In genomic region chr2:68487773-68488355, GRCh38 we compare ENCODE assay signal across 8 cellular contexts. TPM values are rescaled to one million over a fixed set of nuclear protein-coding genes. Genes with fewer than 3 reads are reported as not detected.
A peak's percentile ranks its signal among the peaks of the same experiment; 100 is the strongest.
DNase-seq lines count a peak whose midpoint lies in the region; ATAC-seq and TF ChIP-seq lines count a peak whose summit lies in the region.

No MANE protein-coding gene starts in this region.

- WGBS in transverse colon (ENCODE audit: low coverage in 1 of 2), 2 donors = 48 to 57% methylated on average over 3 of the region's 3 CpGs

- TF ChIP-seq EP300 in transverse colon (IDR thresholded peaks at IDR 0.05; ENCODE audit: low read depth) = no peak

- H3K9me3 ChIP-seq in RWPE2 (ENCODE audit: severe bottlenecking) (no peaks in the 10 kb centered on the region), transverse colon (no peaks in the 10 kb centered on the region)

- ATAC-seq in RWPE2 (ENCODE audit: low read depth) = no peak
- no peak for ATAC-seq in HG03520 (IDR thresholded peaks at IDR 0.05; ENCODE audit: unreplicated experiment)
- no peak for ATAC-seq in GM21619 (IDR thresholded peaks at IDR 0.05; ENCODE audit: unreplicated experiment)

- H3K4me1 ChIP-seq in RWPE2 (ENCODE audit: insufficient read depth, poor library complexity, severe bottlenecking) = no peaks in the 10 kb centered on the region
- H3K4me1 ChIP-seq in transverse colon = no peaks in the 10 kb centered on the region

- H3K36me3 ChIP-seq in RWPE2 (ENCODE audit: low read depth) (no peaks in the 10 kb centered on the region), transverse colon (no peaks in the 10 kb centered on the region)

- in situ Hi-C loops in transverse colon (cut with MboI; ENCODE audit: low pct_ligation_motif_present in 1 of 4, low pct_unique_long_range_greater_than_20kb in 1 of 4, low sequenced_read_pairs in 3 of 4) = loop anchor here (10.0 to 25.0 kb wide), 3 partner anchors 249 to 437 kb away; partner anchors contain the start of gene ARHGAP25 (in 2 of the 4)

- H3K27me3 ChIP-seq in RWPE2 (ENCODE audit: insufficient read depth, poor library complexity, severe bottlenecking) (no peaks in the 10 kb centered on the region), transverse colon (no peaks in the 10 kb centered on the region)

- TF ChIP-seq POLR2A in transverse colon (IDR thresholded peaks at IDR 0.05) = no peak

- peak; percentile 19 for DNase-seq in H4 (ENCODE audit: low spot score)
- DNase-seq in RWPE2 (ENCODE audit: low spot score) = no peak
- DNase-seq in fibroblast of the aortic adventitia (ENCODE audit: low read depth) = peak; percentile 49
- DNase-seq in transverse colon = no peak
- DNase-seq in activated naive CD4-positive, alpha-beta T cell treated with anti-CD3 and anti-CD28 coated beads, Interleukin-2, amount 50 U/mL, for 16 hours = no peak

- no peak overlapping the region for H3K27ac ChIP-seq in C4-2B
- no peak overlapping the region for H3K27ac ChIP-seq in RWPE2 (ENCODE audit: poor library complexity, severe bottlenecking)
- H3K27ac ChIP-seq in transverse colon = no peak overlapping the region

- TF ChIP-seq CTCF in C4-2B (conservative IDR thresholded peaks at IDR 0.05) = peak; percentile 47
- peak; percentile 73 for TF ChIP-seq CTCF in RWPE2 (IDR thresholded peaks at IDR 0.05; ENCODE audit: poor library complexity, severe bottlenecking)
- peak; percentile 45 for TF ChIP-seq CTCF in fibroblast of the aortic adventitia (IDR thresholded peaks at IDR 0.05; ENCODE audit: insufficient read depth, low read length)
- peak; percentile 33 to 58 (median 47) for TF ChIP-seq CTCF in transverse colon (IDR thresholded peaks at IDR 0.05)

- H3K4me3 ChIP-seq in RWPE2 (ENCODE audit: severe bottlenecking) (no peak overlapping the region), fibroblast of the aortic adventitia (ENCODE audit: low read depth, low read length) (no peak overlapping the region), transverse colon (no peak overlapping the region)

- intact Hi-C loops in transverse colon (cut with DNase I; ENCODE audit: low total_unique reads) = no loop called here

RNA-seq across cellular contexts. Expression of gene APLF, which starts 20.5 kb away (rescaled TPM):
- 2.1 and 2.8 TPM in 2 replicates for total RNA-seq in H4 (2014; rRNA removed; shearing (Covaris generic))
- total RNA-seq in fibroblast of the aortic adventitia (ENCODE audit: low replicate concordance) (4.3 and 6.8 TPM in 2 replicates), transverse colon (10 to 100 TPM in 2 of 4 donors, 1 to 10 TPM in 2; 2.9 to 28.5 (median 8.1) TPM)

RNA-seq across cellular contexts. Expression of gene FBXO48, which starts 20.8 kb away (rescaled TPM):
- total RNA-seq in H4 (2014; rRNA removed; shearing (Covaris generic)) = 0.31 and 0.72 TPM in 2 replicates
- total RNA-seq in fibroblast of the aortic adventitia (ENCODE audit: low replicate concordance) (under 0.01 and 0.99 TPM in 2 replicates), transverse colon (1 to 10 TPM in 3 of 4 donors, under 1 TPM in 1; 0.60 to 2.6 (median 2.2) TPM)

Comparison
In these comparisons a context has a peak if more than half of its experiments do, and no peak if none do; other contexts are left out.
1. DNase-seq: peak in H4 (single experiment) and fibroblast of the aortic adventitia (single experiment); none in RWPE2 (single experiment), transverse colon (single experiment) and activated naive CD4-positive, alpha-beta T cell treated with anti-CD3 and anti-CD28 coated beads, Interleukin-2, amount 50 U/mL, for 16 hours (single experiment).
2. Peak in every context shown above with its lines, with median percentiles within 50 percentile points of each other: CTCF ChIP-seq.